Comparison of ENCODE assay signal across 1 cellular context in genomic region chr1:183516725-183517124, GRCh38.
TF ChIP-seq lines count a peak whose summit lies in the region.

No MANE protein-coding gene starts in this region.

TF ChIP-seq in GM12878, 131 proteins besides CTCF, POLR2A, EP300 and RAD21:
- no peak for TF ChIP-seq MLLT1 (IDR thresholded peaks at IDR 0.05)
- no peak for TF ChIP-seq SUPT20H (IDR thresholded peaks at IDR 0.05; ENCODE audit: borderline replicate concordance, control insufficient read depth, low read depth, low read length)
- TF ChIP-seq GABPA (IDR thresholded peaks at IDR 0.05; ENCODE audit: low read depth), result no peak
- TF ChIP-seq CEBPB (IDR thresholded peaks at IDR 0.05; ENCODE audit: borderline replicate concordance in 1 of 2, low read depth in 2 of 2, low read length in 2 of 2), result no peak
- no peak for TF ChIP-seq ATF7 (IDR thresholded peaks at IDR 0.05; ENCODE audit: low read depth)
- no peak for TF ChIP-seq REST (IDR thresholded peaks at IDR 0.05; ENCODE audit: low read depth, low read length)
- TF ChIP-seq RB1 (IDR thresholded peaks at IDR 0.05; ENCODE audit: borderline replicate concordance), result no peak
- no peak for TF ChIP-seq ZNF622 (IDR thresholded peaks at IDR 0.05)
- TF ChIP-seq MYB (IDR thresholded peaks at IDR 0.05; ENCODE audit: borderline replicate concordance, low read depth, low read length), result no peak
- no peak for TF ChIP-seq KAT2A (conservative IDR thresholded peaks at IDR 0.05; ENCODE audit: control insufficient read depth, low read depth, low read length)
- TF ChIP-seq, protein P1, sequence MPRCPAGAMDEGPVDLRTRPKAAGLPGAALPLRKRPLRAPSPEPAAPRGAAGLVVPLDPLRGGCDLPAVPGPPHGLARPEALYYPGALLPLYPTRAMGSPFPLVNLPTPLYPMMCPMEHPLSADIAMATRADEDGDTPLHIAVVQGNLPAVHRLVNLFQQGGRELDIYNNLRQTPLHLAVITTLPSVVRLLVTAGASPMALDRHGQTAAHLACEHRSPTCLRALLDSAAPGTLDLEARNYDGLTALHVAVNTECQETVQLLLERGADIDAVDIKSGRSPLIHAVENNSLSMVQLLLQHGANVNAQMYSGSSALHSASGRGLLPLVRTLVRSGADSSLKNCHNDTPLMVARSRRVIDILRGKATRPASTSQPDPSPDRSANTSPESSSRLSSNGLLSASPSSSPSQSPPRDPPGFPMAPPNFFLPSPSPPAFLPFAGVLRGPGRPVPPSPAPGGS (IDR thresholded peaks at IDR 0.05; ENCODE audit: borderline replicate concordance, insufficient read depth, low read depth, low read length, poor library complexity, severe bottlenecking), result no peak
- no peak for TF ChIP-seq MEF2B (IDR thresholded peaks at IDR 0.05; ENCODE audit: partially characterized antibody, poor library complexity, severe bottlenecking)
- TF ChIP-seq SMAD1 (IDR thresholded peaks at IDR 0.05; ENCODE audit: low read depth, partially characterized antibody), result no peak
- no peak for TF ChIP-seq SP1 (IDR thresholded peaks at IDR 0.05; ENCODE audit: low read depth, low read length)
- TF ChIP-seq CBX3 (IDR thresholded peaks at IDR 0.05; ENCODE audit: borderline replicate concordance, low read depth), result no peak
TF ChIP-seq in GM12878: peak in this region for 0.
